1 cellular context compared by ENCODE assay signal in the genomic region with DNA sequence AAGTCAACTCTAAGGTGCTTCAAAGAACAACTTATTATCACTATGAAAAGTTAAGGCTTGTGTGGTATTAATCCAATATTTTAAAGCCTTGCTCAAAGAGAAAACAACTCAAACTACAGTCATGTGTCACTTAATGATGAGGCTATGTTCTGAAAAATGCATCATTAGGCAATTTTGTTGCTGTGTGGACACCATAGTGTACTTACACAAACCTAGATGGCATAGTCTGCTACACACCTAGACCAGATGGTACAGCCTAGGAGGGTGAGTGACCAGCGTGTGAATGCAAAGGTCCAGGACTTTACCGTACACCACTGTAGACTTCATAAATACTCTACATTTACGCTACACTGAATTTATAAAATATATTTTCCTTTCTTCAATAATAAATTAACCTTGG.
TF ChIP-seq lines count a peak whose summit lies in the region.

No MANE protein-coding gene starts in this region.

TF ChIP-seq in A549, 52 proteins besides CTCF, POLR2A, EP300 and RAD21 (continued from another document):
- no peak for TF ChIP-seq REST (IDR thresholded peaks at IDR 0.05)
- no peak for TF ChIP-seq RNF2 (IDR thresholded peaks at IDR 0.05; ENCODE audit: borderline replicate concordance, low read depth)
- TF ChIP-seq, protein P1, sequence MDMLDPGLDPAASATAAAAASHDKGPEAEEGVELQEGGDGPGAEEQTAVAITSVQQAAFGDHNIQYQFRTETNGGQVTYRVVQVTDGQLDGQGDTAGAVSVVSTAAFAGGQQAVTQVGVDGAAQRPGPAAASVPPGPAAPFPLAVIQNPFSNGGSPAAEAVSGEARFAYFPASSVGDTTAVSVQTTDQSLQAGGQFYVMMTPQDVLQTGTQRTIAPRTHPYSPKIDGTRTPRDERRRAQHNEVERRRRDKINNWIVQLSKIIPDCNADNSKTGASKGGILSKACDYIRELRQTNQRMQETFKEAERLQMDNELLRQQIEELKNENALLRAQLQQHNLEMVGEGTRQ (IDR thresholded peaks at IDR 0.05) = no peak
